ENCODE assay signal across 26 cellular contexts in the genomic region with DNA sequence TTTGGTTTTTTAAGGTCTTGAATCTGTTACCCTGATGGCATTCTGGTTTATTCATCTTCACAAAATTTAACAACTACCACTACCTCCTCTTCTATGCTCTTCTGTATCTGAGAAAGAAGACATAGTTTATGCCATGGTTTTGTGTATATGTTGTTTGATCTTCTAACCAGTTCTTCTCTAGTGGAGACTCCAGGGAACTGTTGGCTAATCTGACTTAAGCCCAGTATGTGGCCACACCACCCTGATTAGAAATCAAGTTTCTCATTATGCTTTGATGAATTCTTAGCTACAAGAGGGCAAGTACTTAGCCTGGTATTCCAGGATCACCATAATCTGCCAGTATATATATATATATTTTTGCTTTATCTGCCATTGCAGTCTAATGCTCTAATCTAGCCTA.
"Had no signal": no experiment of that assay in that cellular context is flagged by ENCODE, and none has a peak within 500 bp of the region (broad histone marks: within the 10 kb centered on the region; RNA-seq: fewer than 3 reads in every experiment).

No MANE protein-coding gene starts in this region.

- H3K27me3 Mint-ChIP-seq: activated naive CD4-positive, alpha-beta T cell treated with anti-CD3 and anti-CD28 coated beads, Interleukin-2, amount 10 ng/mL, durations not matched to agents 7 days and 5 days; stimulated activated naive CD8-positive, alpha-beta T cell treated with anti-CD3 and anti-CD28 coated beads, Interleukin-15, Interleukin-2, amounts not matched to agents 100 ng/mL and 50 ng/mL, for 24 hours had no signal

- H3K27ac Mint-ChIP-seq: activated naive CD4-positive, alpha-beta T cell treated with anti-CD3 and anti-CD28 coated beads, Interleukin-2, amount 10 ng/mL, durations not matched to agents 7 days and 5 days; mesothelial cell of epicardium; nephron; stimulated activated naive CD8-positive, alpha-beta T cell treated with anti-CD3 and anti-CD28 coated beads, Interleukin-15, Interleukin-2, amounts not matched to agents 100 ng/mL and 50 ng/mL, for 24 hours had no signal

- H3K4me3 Mint-ChIP-seq: activated naive CD4-positive, alpha-beta T cell treated with anti-CD3 and anti-CD28 coated beads, Interleukin-2, amount 10 ng/mL, durations not matched to agents 7 days and 5 days; mesothelial cell of epicardium; nephron; stimulated activated naive CD8-positive, alpha-beta T cell treated with anti-CD3 and anti-CD28 coated beads, Interleukin-15, Interleukin-2, amounts not matched to agents 100 ng/mL and 50 ng/mL, for 24 hours had no signal

- DNase-seq: activated CD4-positive, alpha-beta T cell treated with anti-CD3 and anti-CD28 coated beads for 1 hour; activated CD8-positive, alpha-beta memory T cell treated with anti-CD3 and anti-CD28 coated beads for 24 hours; activated CD8-positive, alpha-beta memory T cell treated with anti-CD3 and anti-CD28 coated beads, Interleukin-2, amount 50 U/mL, for 4 hours; activated effector memory CD4-positive, alpha-beta T cell treated with Interleukin-2 at 50 U/mL for 16 hours; activated naive CD4-positive, alpha-beta T cell treated with anti-CD3 and anti-CD28 coated beads, Interleukin-2, amount 10 ng/mL, durations not matched to agents 7 days and 5 days; activated T-cell treated with anti-CD3 and anti-CD28 coated beads, Interleukin-2, amount 50 U/mL, for 48 hours; brain microvascular endothelial cell; caudate nucleus; dermis blood vessel endothelial cell; effector CD8-positive, alpha-beta T cell; foreskin keratinocyte; kidney glomerular epithelial cell; left ventricle myocardium inferior; pancreas; psoas muscle; spleen; stimulated activated CD4-positive, alpha-beta T cell treated with anti-CD3 and anti-CD28 coated beads, Interleukin-4, amount 100 ng/mL, for 4 hours; substantia nigra; thyroid gland; upper lobe of right lung had no signal

- H3K4me3 ChIP-seq: ascending aorta, left ventricle myocardium inferior, pancreas, psoas muscle, right atrium auricular region, spleen, thyroid gland, upper lobe of right lung had no signal

- H3K27ac ChIP-seq: brain microvascular endothelial cell, foreskin keratinocyte, left ventricle myocardium inferior, pancreas, psoas muscle, right atrium auricular region, spleen, thyroid gland, upper lobe of right lung had no signal

- ATAC-seq: foreskin keratinocyte, psoas muscle, upper lobe of right lung had no signal

- H3K9me3 ChIP-seq: ascending aorta, left ventricle myocardium inferior, neutrophil, pancreas, psoas muscle, right atrium auricular region, spleen, thyroid gland, upper lobe of right lung had no signal

- H3K9me3 Mint-ChIP-seq: activated naive CD4-positive, alpha-beta T cell treated with anti-CD3 and anti-CD28 coated beads, Interleukin-2, amount 10 ng/mL, durations not matched to agents 7 days and 5 days; mesothelial cell of epicardium; nephron; stimulated activated naive CD8-positive, alpha-beta T cell treated with anti-CD3 and anti-CD28 coated beads, Interleukin-15, Interleukin-2, amounts not matched to agents 100 ng/mL and 50 ng/mL, for 24 hours had no signal

- H3K27me3 ChIP-seq: ascending aorta, brain microvascular endothelial cell, foreskin keratinocyte, neutrophil, pancreas, right atrium auricular region, spleen, thyroid gland, upper lobe of right lung had no signal

- H3K4me1 ChIP-seq: foreskin keratinocyte, psoas muscle, right atrium auricular region, upper lobe of right lung had no signal
